Comparison of ENCODE assay signal across 35 cellular contexts in the genomic region with DNA sequence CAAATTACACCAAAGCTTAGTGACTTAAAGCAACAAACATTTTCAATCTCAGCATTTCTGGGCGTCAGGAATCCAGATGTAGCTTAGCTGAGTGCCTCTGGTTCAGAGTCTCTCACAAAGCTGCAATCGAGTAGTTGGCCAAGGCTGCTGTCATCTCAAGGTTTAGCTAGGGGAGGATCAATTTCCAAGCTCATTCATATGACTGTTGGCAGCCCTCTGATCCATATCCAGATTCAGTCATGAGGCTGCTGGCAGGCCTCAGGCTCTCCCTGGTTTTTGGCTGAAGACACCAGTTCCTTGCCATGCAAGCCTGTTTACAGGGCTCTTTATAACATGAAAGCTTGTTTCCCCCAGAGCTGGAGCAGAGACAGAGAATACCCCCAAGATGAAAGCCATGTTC.
"Had no signal": no experiment of that assay in that cellular context is flagged by ENCODE, and none has a peak within 500 bp of the region (broad histone marks: within the 10 kb centered on the region; RNA-seq: fewer than 3 reads in every experiment).

No MANE protein-coding gene starts in this region.

- H3K36me3 ChIP-seq: ascending aorta, breast epithelium, cardiac muscle cell, gastroesophageal sphincter, heart right ventricle, WERI-Rb-1 had no signal

- DNase-seq: activated B cell treated with CpG ODN at 0.5 μM for 24 hours; activated CD4-positive, alpha-beta T cell treated with anti-CD3 and anti-CD28 coated beads for 48 hours; activated CD4-positive, alpha-beta T cell treated with anti-CD3 and anti-CD28 coated beads, Interleukin-2, amount 50 U/mL, for 1 hour; activated CD4-positive, alpha-beta T cell treated with anti-CD3 and anti-CD28 coated beads, Interleukin-2, amount 50 U/mL, for 48 hours; activated CD8-positive, alpha-beta memory T cell treated with anti-CD3 and anti-CD28 coated beads for 24 hours; activated CD8-positive, alpha-beta T cell treated with anti-CD3 and anti-CD28 coated beads for 36 hours; activated effector memory CD4-positive, alpha-beta T cell treated with anti-CD3 and anti-CD28 coated beads, Interleukin-2, amount 50 U/mL, for 16 hours; activated naive CD4-positive, alpha-beta T cell treated with anti-CD3 and anti-CD28 coated beads for 36 hours; activated naive CD8-positive, alpha-beta T cell treated with anti-CD3 and anti-CD28 coated beads, Interleukin-2, amount 10 ng/mL, durations not matched to agents 7 days and 5 days; activated T-cell treated with anti-CD3 and anti-CD28 coated beads, Interleukin-2, amount 50 U/mL, for 1 hour; activated T-cell treated with anti-CD3 and anti-CD28 coated beads, Interleukin-2, amount 50 U/mL, for 48 hours; dorsolateral prefrontal cortex; effector memory CD4-positive, alpha-beta T cell; endodermal cell; foreskin keratinocyte; heart right ventricle; T-helper 1 cell; T-helper 17 cell; T1000; WERI-Rb-1 had no signal

- H3K79me2 ChIP-seq: hepatocyte had no signal

- H3K4me1 ChIP-seq: ascending aorta, breast epithelium, foreskin keratinocyte, gastroesophageal sphincter, heart right ventricle had no signal

- H3K9me3 ChIP-seq: ascending aorta, breast epithelium, gastroesophageal sphincter had no signal

- H3K4me2 ChIP-seq: hepatocyte had no signal

- ATAC-seq: activated CD4-positive, CD25-positive, alpha-beta regulatory T cell treated with anti-CD3 and anti-CD28 coated beads, Interleukin-2, amount 50 U/mL, for 24 hours; activated CD8-positive, alpha-beta T cell treated with anti-CD3 and anti-CD28 coated beads for 36 hours; activated naive CD4-positive, alpha-beta T cell treated with anti-CD3 and anti-CD28 coated beads, Interleukin-2, amount 50 U/mL, for 72 hours; esophagus mucosa; foreskin keratinocyte; gastroesophageal sphincter; heart right ventricle; T-helper 17 cell had no signal

- H3K4me3 Mint-ChIP-seq: activated B cell treated with CpG ODN at 0.5 μM for 24 hours; activated CD8-positive, alpha-beta T cell treated with anti-CD3 and anti-CD28 coated beads for 36 hours; activated naive CD4-positive, alpha-beta T cell treated with anti-CD3 and anti-CD28 coated beads for 36 hours; activated naive CD8-positive, alpha-beta T cell treated with anti-CD3 and anti-CD28 coated beads, Interleukin-2, amount 10 ng/mL, durations not matched to agents 7 days and 5 days; activated T-helper 1 cell treated with anti-CD3 and anti-CD28 coated beads, Interleukin-12 subunit alpha, Interleukin-12 subunit beta, Interleukin-2, Interleukin-4 antibody, amounts not matched to agents 30 ng/mL and 10 ng/mL and 1 ng/mL, durations not matched to agents 14 hours and 24 hours and 36 hours; brain; central memory CD8-positive, alpha-beta T cell; dendritic cell treated with granulocyte-macrophage colony-stimulating factor and Interleukin-4, amounts not matched to agents 40 ng/mL and 50 ng/mL, for 4 days; endodermal cell; T-helper 17 cell; T-helper 2 cell treated with Interferon-gamma antibody and Interleukin-4, amounts not matched to agents 5 μg/mL and 100 μg/mL, for 36 hours had no signal

- H3K4me1 Mint-ChIP-seq: activated B cell treated with CpG ODN at 0.5 μM for 24 hours; central memory CD8-positive, alpha-beta T cell; T-helper 17 cell had no signal

- H3K36me3 Mint-ChIP-seq: activated naive CD4-positive, alpha-beta T cell treated with anti-CD3 and anti-CD28 coated beads, Interleukin-2, amount 50 U/mL, for 72 hours; activated naive CD8-positive, alpha-beta T cell treated with anti-CD3 and anti-CD28 coated beads, Interleukin-2, amount 10 ng/mL, durations not matched to agents 7 days and 5 days; brain had no signal

- H3K27ac Mint-ChIP-seq: activated B cell treated with CpG ODN at 0.5 μM for 24 hours; activated CD8-positive, alpha-beta T cell treated with anti-CD3 and anti-CD28 coated beads for 36 hours; activated naive CD4-positive, alpha-beta T cell treated with anti-CD3 and anti-CD28 coated beads for 36 hours; activated naive CD4-positive, alpha-beta T cell treated with anti-CD3 and anti-CD28 coated beads, Interleukin-2, amount 50 U/mL, for 72 hours; activated naive CD8-positive, alpha-beta T cell treated with anti-CD3 and anti-CD28 coated beads, Interleukin-2, amount 10 ng/mL, durations not matched to agents 7 days and 5 days; activated T-helper 1 cell treated with anti-CD3 and anti-CD28 coated beads, Interleukin-12 subunit alpha, Interleukin-12 subunit beta, Interleukin-2, Interleukin-4 antibody, amounts not matched to agents 30 ng/mL and 10 ng/mL and 1 ng/mL, durations not matched to agents 14 hours and 24 hours and 36 hours; activated T-helper 2 cell treated with anti-CD3 and anti-CD28 coated beads, Interferon-gamma antibody, Interleukin-2, Interleukin-4, amounts not matched to agents 10 μg/mL and 5 μg/mL and 100 μg/mL, durations not matched to agents 14 hours and 24 hours and 36 hours; brain; dendritic cell treated with granulocyte-macrophage colony-stimulating factor and Interleukin-4, amounts not matched to agents 40 ng/mL and 50 ng/mL, for 4 days; endodermal cell; T-helper 17 cell; T-helper 2 cell treated with Interferon-gamma antibody and Interleukin-4, amounts not matched to agents 5 μg/mL and 100 μg/mL, for 36 hours had no signal

- H3K4me3 ChIP-seq: ascending aorta, breast epithelium, cardiac muscle cell, coronary artery, dorsolateral prefrontal cortex, gastroesophageal sphincter, heart right ventricle, hepatocyte had no signal

- H3K27ac ChIP-seq: ascending aorta, breast epithelium, cardiac muscle cell, coronary artery, dorsolateral prefrontal cortex, foreskin keratinocyte, gastroesophageal sphincter, heart right ventricle, hepatocyte, WERI-Rb-1 had no signal

- H2AFZ ChIP-seq: hepatocyte had no signal

- H3K9me3 Mint-ChIP-seq: activated B cell treated with CpG ODN at 0.5 μM for 24 hours; activated CD8-positive, alpha-beta T cell treated with anti-CD3 and anti-CD28 coated beads for 36 hours; activated naive CD4-positive, alpha-beta T cell treated with anti-CD3 and anti-CD28 coated beads for 36 hours; activated naive CD8-positive, alpha-beta T cell treated with anti-CD3 and anti-CD28 coated beads, Interleukin-2, amount 10 ng/mL, durations not matched to agents 7 days and 5 days; activated T-helper 1 cell treated with anti-CD3 and anti-CD28 coated beads, Interleukin-12 subunit alpha, Interleukin-12 subunit beta, Interleukin-2, Interleukin-4 antibody, amounts not matched to agents 30 ng/mL and 10 ng/mL and 1 ng/mL, durations not matched to agents 14 hours and 24 hours and 36 hours; activated T-helper 2 cell treated with anti-CD3 and anti-CD28 coated beads, Interferon-gamma antibody, Interleukin-2, Interleukin-4, amounts not matched to agents 10 μg/mL and 5 μg/mL and 100 μg/mL, durations not matched to agents 14 hours and 24 hours and 36 hours; dendritic cell treated with granulocyte-macrophage colony-stimulating factor and Interleukin-4, amounts not matched to agents 40 ng/mL and 50 ng/mL, for 4 days; endodermal cell; T-helper 2 cell treated with Interferon-gamma antibody and Interleukin-4, amounts not matched to agents 5 μg/mL and 100 μg/mL, for 36 hours had no signal

- H3K27me3 ChIP-seq: ascending aorta, breast epithelium, cardiac muscle cell, foreskin keratinocyte, gastroesophageal sphincter, heart right ventricle, hepatocyte had no signal

- H3K27me3 Mint-ChIP-seq: activated B cell treated with CpG ODN at 0.5 μM for 24 hours; activated naive CD8-positive, alpha-beta T cell treated with anti-CD3 and anti-CD28 coated beads, Interleukin-2, amount 10 ng/mL, durations not matched to agents 7 days and 5 days; central memory CD8-positive, alpha-beta T cell; dendritic cell treated with granulocyte-macrophage colony-stimulating factor and Interleukin-4, amounts not matched to agents 40 ng/mL and 50 ng/mL, for 4 days; T-helper 17 cell had no signal
